In the genomic region with DNA sequence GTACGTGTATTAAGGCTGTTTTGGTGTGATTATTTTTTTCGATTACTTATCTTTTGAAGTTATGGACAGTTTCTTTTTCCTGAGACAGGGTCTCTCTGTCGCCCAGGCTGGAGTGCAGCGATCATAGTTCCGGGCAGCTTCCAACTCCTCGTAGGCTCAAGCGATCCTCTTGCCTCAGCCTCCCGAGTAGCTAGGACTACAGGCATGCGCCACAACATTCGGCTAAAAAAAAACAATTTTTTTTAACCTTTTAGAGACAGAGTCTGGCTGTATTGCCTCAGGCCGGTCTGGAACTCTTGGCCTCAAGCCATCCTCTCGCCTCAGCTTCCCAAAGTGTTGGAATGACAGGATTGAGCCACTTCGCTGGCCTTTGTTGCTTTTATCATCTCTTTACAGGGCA, we compare ENCODE assay signal across 8 cellular contexts. TPM values are rescaled to one million over a fixed set of nuclear protein-coding genes. Genes with fewer than 3 reads are reported as not detected.
A peak's percentile ranks its signal among the peaks of the same experiment; 100 is the strongest.
DNase-seq lines count a peak whose midpoint lies in the region; ATAC-seq and TF ChIP-seq lines count a peak whose summit lies in the region.

No MANE protein-coding gene starts in this region.

- peaks cover 10 to 24% of the 10 kb centered on the region in 2 donors for H3K36me3 Mint-ChIP-seq in CD4-positive, alpha-beta memory T cell
- peaks cover 20% of the 10 kb centered on the region for H3K36me3 Mint-ChIP-seq in activated B cell treated with CpG ODN at 0.5 μM for 24 hours (ENCODE audit: low read depth)

- peak in 1 of 5 donors; percentile 4 for DNase-seq in CD4-positive, alpha-beta memory T cell
- no peak for DNase-seq in activated B cell treated with CpG ODN at 0.5 μM for 24 hours
- DNase-seq in left ventricle myocardium inferior = no peak
- no peak for DNase-seq in HuH-7.5 (ENCODE audit: low spot score)
- DNase-seq in NK-92 (lab: John Stamatoyannopoulos, UW; ENCODE audit: unreplicated experiment) = no peak
- no peak for DNase-seq in GM10266 (ENCODE audit: extremely low spot score)

- intact Hi-C loops in CD4-positive, alpha-beta memory T cell (cut with micrococcal nuclease) = loop anchor here (2.0 to 10.0 kb wide), 4 partner anchors 180 to 542 kb away; a partner anchor contains a TSS
- intact Hi-C loops in activated B cell treated with CpG ODN at 0.5 μM for 24 hours (cut with micrococcal nuclease) (loop anchor here (2.0 to 10.0 kb wide), 3 partner anchors 180 to 994 kb away; a partner anchor contains a TSS), left ventricle myocardium inferior (cut with micrococcal nuclease) (no loop called here)

- TF ChIP-seq CTCF in activated B cell treated with CpG ODN at 0.5 μM for 24 hours (IDR thresholded peaks at IDR 0.05) (no peak), left ventricle myocardium inferior (IDR thresholded peaks at IDR 0.05; ENCODE audit: borderline replicate concordance) (no peak), GM10266 (IDR thresholded peaks at IDR 0.05; ENCODE audit: control insufficient read depth, insufficient read depth, low read depth, missing control alignments) (no peak)

- H3K4me3 Mint-ChIP-seq in CD4-positive, alpha-beta memory T cell = peak overlapping the region; percentile 98 to 100 (median 100)
- H3K4me3 Mint-ChIP-seq in activated B cell treated with CpG ODN at 0.5 μM for 24 hours = peak overlapping the region; percentile 100

- peaks cover 18 to 52% (median 35%) of the 10 kb centered on the region in 4 donors for H3K4me1 Mint-ChIP-seq in CD4-positive, alpha-beta memory T cell
- H3K4me1 Mint-ChIP-seq in activated B cell treated with CpG ODN at 0.5 μM for 24 hours = peaks cover 33% of the 10 kb centered on the region

- H3K27me3 ChIP-seq in CD4-positive, alpha-beta memory T cell (ENCODE audit: insufficient read depth, low read length) = no peaks in the 10 kb centered on the region
- no peaks in the 10 kb centered on the region for H3K27me3 ChIP-seq in left ventricle myocardium inferior (ENCODE audit: low read depth)

- POLR2A ChIA-PET in CD4-positive, alpha-beta memory T cell (lab: Charles Lee; ENCODE audit: partially characterized antibody) = interaction anchor here (1.2 to 3.2 kb wide), 6 partner anchors 15 to 539 kb away, joined by 3 to 33 read pairs (median 4); a partner anchor contains a TSS
- POLR2A ChIA-PET in activated B cell treated with CpG ODN at 0.5 μM for 24 hours (lab: Charles Lee) = interaction anchor here (1.4 to 2.6 kb wide), 4 partner anchors 29 to 236 kb away, joined by 4 to 23 read pairs (median 6); a partner anchor contains a TSS

- peak; percentile 1 for ATAC-seq in HG03457 (IDR thresholded peaks at IDR 0.05; ENCODE audit: unreplicated experiment)
- no peak for ATAC-seq in activated B cell treated with CpG ODN at 0.5 μM for 24 hours (ENCODE audit: low read depth)

- peak overlapping the region; percentile 93 to 100 (median 99) for H3K27ac Mint-ChIP-seq in CD4-positive, alpha-beta memory T cell
- peak overlapping the region; percentile 99 for H3K27ac Mint-ChIP-seq in activated B cell treated with CpG ODN at 0.5 μM for 24 hours

- peaks cover 11% of the 10 kb centered on the region for H3K36me3 ChIP-seq in CD4-positive, alpha-beta memory T cell (ENCODE audit: insufficient read depth, low read length)
- H3K36me3 ChIP-seq in left ventricle myocardium inferior = peaks cover 28% of the 10 kb centered on the region

- H3K9me3 ChIP-seq in CD4-positive, alpha-beta memory T cell (ENCODE audit: control insufficient read depth in 1 of 2, low read length in 2 of 2) = no peaks in the 10 kb centered on the region
- H3K9me3 ChIP-seq in left ventricle myocardium inferior (replicated peaks) = no peaks in the 10 kb centered on the region

- H3K27me3 Mint-ChIP-seq in CD4-positive, alpha-beta memory T cell = no peaks in the 10 kb centered on the region
- H3K27me3 Mint-ChIP-seq in activated B cell treated with CpG ODN at 0.5 μM for 24 hours = no peaks in the 10 kb centered on the region

- H3K27ac ChIP-seq in CD4-positive, alpha-beta memory T cell (ENCODE audit: low read depth, low read length) = peak overlapping the region; percentile 95
- H3K27ac ChIP-seq in left ventricle myocardium inferior (replicated peaks) (peak overlapping the region; percentile 89), skin epidermis (peak overlapping the region in 18 of 21 experiments; percentile 59 to 99 (median 94))

- H3K4me3 ChIP-seq in CD4-positive, alpha-beta memory T cell (ENCODE audit: low read length in 2 of 2) = peak overlapping the region; percentile 70 to 88
- peak overlapping the region; percentile 87 for H3K4me3 ChIP-seq in left ventricle myocardium inferior
- peak overlapping the region; percentile 66 to 97 (median 77) for H3K4me3 ChIP-seq in skin epidermis

- peaks cover 40% of the 10 kb centered on the region for H3K4me1 ChIP-seq in CD4-positive, alpha-beta memory T cell (ENCODE audit: insufficient read depth, low read length)
- peaks cover 38% of the 10 kb centered on the region for H3K4me1 ChIP-seq in left ventricle myocardium inferior

- H3K9me3 Mint-ChIP-seq in CD4-positive, alpha-beta memory T cell = peaks cover 0 to 4% (median 0%) of the 10 kb centered on the region in 8 donors
- H3K9me3 Mint-ChIP-seq in activated B cell treated with CpG ODN at 0.5 μM for 24 hours = no peaks in the 10 kb centered on the region

- CTCF ChIA-PET in CD4-positive, alpha-beta memory T cell (lab: Charles Lee; ENCODE audit: partially characterized antibody) = interaction anchor here (1.1 to 2.9 kb wide), 4 partner anchors 8 to 539 kb away, joined by 3 to 12 read pairs (median 4); a partner anchor contains a TSS
- CTCF ChIA-PET in activated B cell treated with CpG ODN at 0.5 μM for 24 hours (lab: Charles Lee) = no interaction called here

RNA-seq across cellular contexts. Expression of a gene that starts 0.9 kb away (rescaled TPM):
- total RNA-seq in CD4-positive, alpha-beta memory T cell = 10 to 100 TPM; 22.6 to 27.7 TPM
- polyA plus RNA-seq in CD4-positive, alpha-beta memory T cell = 10 to 100 TPM; 66.0 to 75.2 TPM
- 35.9 and 36.2 TPM in 2 replicates for total RNA-seq in activated B cell treated with CpG ODN at 0.5 μM for 24 hours
- total RNA-seq in left ventricle myocardium inferior = 31.0 TPM

RNA-seq across cellular contexts. Expression of a gene that starts 29.2 kb away (rescaled TPM):
- total RNA-seq in CD4-positive, alpha-beta memory T cell = 10 to 100 TPM; 14.6 to 14.9 TPM
- polyA plus RNA-seq in CD4-positive, alpha-beta memory T cell = 10 to 100 TPM in 1 of 2 donors, 1 to 10 TPM in 1; 7.4 to 14.2 TPM
- total RNA-seq in activated B cell treated with CpG ODN at 0.5 μM for 24 hours = 18.8 and 22.2 TPM in 2 replicates
- 110 TPM for total RNA-seq in left ventricle myocardium inferior
